Comparison of ENCODE assay signal across 16 cellular contexts in genomic region chr5:126363658-126364057, GRCh38. TPM values are rescaled to one million over a fixed set of nuclear protein-coding genes. Genes with fewer than 3 reads are reported as not detected.
A peak's percentile ranks its signal among the peaks of the same experiment; 100 is the strongest.
DNase-seq lines count a peak whose midpoint lies in the region; ATAC-seq and TF ChIP-seq lines count a peak whose summit lies in the region.
"Had no signal": no experiment of that assay in that cellular context is flagged by ENCODE, and none has a peak within 500 bp of the region (broad histone marks: within the 10 kb centered on the region; RNA-seq: fewer than 3 reads in every experiment).

No MANE protein-coding gene starts in this region.

- H3K36me3 Mint-ChIP-seq in activated T-cell treated with anti-CD3 and anti-CD28 coated beads, Interleukin-2, amount 50 U/mL, for 24 hours (ENCODE audit: low read depth): no peaks in the 10 kb centered on the region
- H3K36me3 Mint-ChIP-seq in naive thymus-derived CD8-positive, alpha-beta T cell: no peaks in the 10 kb centered on the region
- no peaks in the 10 kb centered on the region for H3K36me3 Mint-ChIP-seq in osteocyte (ENCODE audit: unreplicated experiment)
- H3K36me3 Mint-ChIP-seq: naive thymus-derived CD4-positive, alpha-beta T cell had no signal

- in situ Hi-C loops in mammary epithelial cell (cut with MboI; ENCODE audit: low sequenced_read_pairs in 2 of 2): loop anchor here in 1 of 2 donors (25.0 kb wide), 1 partner anchor 99 kb away; no protein-coding TSS in a partner anchor

- no peak overlapping the region for H3K4me2 ChIP-seq in mammary epithelial cell (ENCODE audit: insufficient read depth, low read depth, low read length)

- H3K4me1 ChIP-seq in mammary epithelial cell (ENCODE audit: insufficient read depth, low read length) (peaks cover 42% of the 10 kb centered on the region), liver (ENCODE audit: control insufficient read depth in 4 of 4, insufficient read depth in 4 of 4, low read length in 3 of 4) (peaks cover 1 to 38% (median 17%) of the 10 kb centered on the region in 4 donors)

- CTCF ChIA-PET in mammary epithelial cell (lab: Charles Lee; ENCODE audit: low non-redundant PET): no interaction called here

- H3K79me2 ChIP-seq in mammary epithelial cell (ENCODE audit: insufficient read depth, low read length): no peaks in the 10 kb centered on the region

- H3K9me3 ChIP-seq in mammary epithelial cell (replicated peaks; ENCODE audit: insufficient read depth, low read length) (no peaks in the 10 kb centered on the region), liver (ENCODE audit: control insufficient read depth in 4 of 4, low read length in 3 of 4) (no peaks in the 10 kb centered on the region)

- H3K36me3 ChIP-seq in mammary epithelial cell (ENCODE audit: insufficient read depth, low read length) (no peaks in the 10 kb centered on the region), liver (ENCODE audit: control insufficient read depth in 4 of 4, insufficient read depth in 3 of 4, low read depth in 1 of 4, low read length in 3 of 4) (no peaks in the 10 kb centered on the region)

- peaks cover 5% of the 10 kb centered on the region for H3K4me1 Mint-ChIP-seq in activated T-cell treated with anti-CD3 and anti-CD28 coated beads, Interleukin-2, amount 50 U/mL, for 24 hours (ENCODE audit: low read depth)
- peaks cover 0 to 6% (median 0%) of the 10 kb centered on the region in 4 donors for H3K4me1 Mint-ChIP-seq in naive thymus-derived CD8-positive, alpha-beta T cell
- peaks cover 25% of the 10 kb centered on the region for H3K4me1 Mint-ChIP-seq in osteocyte (ENCODE audit: unreplicated experiment)
- H3K4me1 Mint-ChIP-seq: naive thymus-derived CD4-positive, alpha-beta T cell had no signal

- H3K27ac ChIP-seq in mammary epithelial cell (ENCODE audit: insufficient read depth, low read depth, low read length) (no peak overlapping the region), liver (ENCODE audit: low read depth in 1 of 2, low read length in 2 of 2) (peak overlapping the region; percentile 17 to 79)

- H3K9me3 Mint-ChIP-seq in activated T-cell treated with anti-CD3 and anti-CD28 coated beads, Interleukin-2, amount 50 U/mL, for 24 hours: no peaks in the 10 kb centered on the region
- H3K9me3 Mint-ChIP-seq in naive thymus-derived CD8-positive, alpha-beta T cell: no peaks in the 10 kb centered on the region
- H3K9me3 Mint-ChIP-seq in osteocyte (ENCODE audit: unreplicated experiment): peaks cover 5% of the 10 kb centered on the region
- H3K9me3 Mint-ChIP-seq: naive thymus-derived CD4-positive, alpha-beta T cell had no signal

- H2AFZ ChIP-seq in mammary epithelial cell (ENCODE audit: low read depth, low read length): no peak overlapping the region

- no peaks in the 10 kb centered on the region for H4K20me1 ChIP-seq in mammary epithelial cell (ENCODE audit: insufficient read depth, low read length)

- H3K4me3 Mint-ChIP-seq in activated T-cell treated with anti-CD3 and anti-CD28 coated beads, Interleukin-2, amount 50 U/mL, for 24 hours: no peak overlapping the region
- no peak overlapping the region for H3K4me3 Mint-ChIP-seq in naive thymus-derived CD8-positive, alpha-beta T cell
- H3K4me3 Mint-ChIP-seq in osteocyte (ENCODE audit: unreplicated experiment): no peak overlapping the region
- H3K4me3 Mint-ChIP-seq: naive thymus-derived CD4-positive, alpha-beta T cell had no signal

- DNase-seq in MV-4-11 (lab: John Stamatoyannopoulos, UW) (peak; percentile 91), mammary epithelial cell (peak; percentile 76), NAMALWA (ENCODE audit: low spot score) (no peak), osteocyte (ENCODE audit: extremely low spot score, unreplicated experiment) (no peak)
- no peak for DNase-seq in activated T-cell treated with anti-CD3 and anti-CD28 coated beads, Interleukin-2, amount 50 U/mL, for 24 hours
- DNase-seq in naive thymus-derived CD8-positive, alpha-beta T cell: no peak
- DNase-seq: activated CD4-positive, alpha-beta T cell treated with anti-CD3 and anti-CD28 coated beads, Interleukin-2, amount 50 U/mL, for 48 hours; erythroblast; left ventricle myocardium superior; naive thymus-derived CD4-positive, alpha-beta T cell; NCI-H1436 treated with DMSO at 0.1 percent for 48 hours; OCI-M1 had no signal

- H3K27ac Mint-ChIP-seq in activated T-cell treated with anti-CD3 and anti-CD28 coated beads, Interleukin-2, amount 50 U/mL, for 24 hours: no peak overlapping the region
- no peak overlapping the region for H3K27ac Mint-ChIP-seq in naive thymus-derived CD8-positive, alpha-beta T cell
- H3K27ac Mint-ChIP-seq in osteocyte (ENCODE audit: unreplicated experiment): no peak overlapping the region
- H3K27ac Mint-ChIP-seq: naive thymus-derived CD4-positive, alpha-beta T cell had no signal

- H3K9ac ChIP-seq in mammary epithelial cell (ENCODE audit: insufficient read depth, low read length) (no peak overlapping the region), liver (ENCODE audit: low read depth in 1 of 2, low read length in 2 of 2) (peak overlapping the region in 1 of 2 donors; percentile 82)

- POLR2A ChIA-PET in naive thymus-derived CD8-positive, alpha-beta T cell (lab: Charles Lee): no interaction called here

- dilution Hi-C loops in mammary epithelial cell (cut with HindIII; ENCODE audit: low sequenced_read_pairs): no loop called here

- peak; percentile 37 to 47 for TF ChIP-seq RAD21 in liver (IDR thresholded peaks at IDR 0.05)

- no TSS peak for BruUV-seq in mammary epithelial cell (replicated peaks; lab: Mats Ljungman, UMichigan)

- H3K27me3 ChIP-seq in mammary epithelial cell (ENCODE audit: insufficient read depth, low read length) (no peaks in the 10 kb centered on the region), liver (ENCODE audit: control insufficient read depth in 4 of 4, insufficient read depth in 4 of 4, low read length in 3 of 4) (no peaks in the 10 kb centered on the region)

- H3K27me3 Mint-ChIP-seq in activated T-cell treated with anti-CD3 and anti-CD28 coated beads, Interleukin-2, amount 50 U/mL, for 24 hours: no peaks in the 10 kb centered on the region
- no peaks in the 10 kb centered on the region for H3K27me3 Mint-ChIP-seq in naive thymus-derived CD8-positive, alpha-beta T cell
- no peaks in the 10 kb centered on the region for H3K27me3 Mint-ChIP-seq in osteocyte (ENCODE audit: unreplicated experiment)

- peak; percentile 20 for ATAC-seq in GM19463 (IDR thresholded peaks at IDR 0.05; ENCODE audit: unreplicated experiment)
- no peak for ATAC-seq in naive thymus-derived CD8-positive, alpha-beta T cell
- ATAC-seq: K562; left ventricle myocardium superior; naive thymus-derived CD4-positive, alpha-beta T cell; SK-N-SH treated with all-trans-retinoic acid at 6 μM for 48 hours had no signal

- WGBS in mammary epithelial cell (ENCODE audit: low coverage, missing lambda C conversion rate): 31% methylated on average over 1 of the region's 1 CpG
- 13% methylated on average over 1 of the region's 1 CpG for WGBS in liver

- no peak for TF ChIP-seq CTCF in mammary epithelial cell (conservative IDR thresholded peaks at IDR 0.05 in 1 of 2, IDR thresholded peaks at IDR 0.05 in 1 of 2; ENCODE audit: extremely low read depth in 1 of 2, insufficient read depth in 1 of 2, low read depth in 1 of 2, low read length in 2 of 2)
- TF ChIP-seq CTCF in liver (IDR thresholded peaks at IDR 0.05; ENCODE audit: low read depth, low read length, missing input control): no peak
- TF ChIP-seq CTCF in osteocyte (IDR thresholded peaks at IDR 0.05): no peak

- intact Hi-C loops in mammary epithelial cell (cut with micrococcal nuclease): no loop called here

- no peak overlapping the region for H3K4me3 ChIP-seq in mammary epithelial cell (replicated peaks in 1 of 3; ENCODE audit: insufficient read depth in 1 of 3, low read depth in 2 of 3, low read length in 3 of 3)
- no peak overlapping the region for H3K4me3 ChIP-seq in liver (ENCODE audit: low read depth in 1 of 3, low read length in 3 of 3)
- H3K4me3 ChIP-seq: K562 had no signal

TF ChIP-seq in liver, 16 proteins besides CTCF, POLR2A, EP300 and RAD21 (continues in another document):
- peak; percentile 15 to 87 for TF ChIP-seq JUND (IDR thresholded peaks at IDR 0.05)
- TF ChIP-seq, protein P1, sequence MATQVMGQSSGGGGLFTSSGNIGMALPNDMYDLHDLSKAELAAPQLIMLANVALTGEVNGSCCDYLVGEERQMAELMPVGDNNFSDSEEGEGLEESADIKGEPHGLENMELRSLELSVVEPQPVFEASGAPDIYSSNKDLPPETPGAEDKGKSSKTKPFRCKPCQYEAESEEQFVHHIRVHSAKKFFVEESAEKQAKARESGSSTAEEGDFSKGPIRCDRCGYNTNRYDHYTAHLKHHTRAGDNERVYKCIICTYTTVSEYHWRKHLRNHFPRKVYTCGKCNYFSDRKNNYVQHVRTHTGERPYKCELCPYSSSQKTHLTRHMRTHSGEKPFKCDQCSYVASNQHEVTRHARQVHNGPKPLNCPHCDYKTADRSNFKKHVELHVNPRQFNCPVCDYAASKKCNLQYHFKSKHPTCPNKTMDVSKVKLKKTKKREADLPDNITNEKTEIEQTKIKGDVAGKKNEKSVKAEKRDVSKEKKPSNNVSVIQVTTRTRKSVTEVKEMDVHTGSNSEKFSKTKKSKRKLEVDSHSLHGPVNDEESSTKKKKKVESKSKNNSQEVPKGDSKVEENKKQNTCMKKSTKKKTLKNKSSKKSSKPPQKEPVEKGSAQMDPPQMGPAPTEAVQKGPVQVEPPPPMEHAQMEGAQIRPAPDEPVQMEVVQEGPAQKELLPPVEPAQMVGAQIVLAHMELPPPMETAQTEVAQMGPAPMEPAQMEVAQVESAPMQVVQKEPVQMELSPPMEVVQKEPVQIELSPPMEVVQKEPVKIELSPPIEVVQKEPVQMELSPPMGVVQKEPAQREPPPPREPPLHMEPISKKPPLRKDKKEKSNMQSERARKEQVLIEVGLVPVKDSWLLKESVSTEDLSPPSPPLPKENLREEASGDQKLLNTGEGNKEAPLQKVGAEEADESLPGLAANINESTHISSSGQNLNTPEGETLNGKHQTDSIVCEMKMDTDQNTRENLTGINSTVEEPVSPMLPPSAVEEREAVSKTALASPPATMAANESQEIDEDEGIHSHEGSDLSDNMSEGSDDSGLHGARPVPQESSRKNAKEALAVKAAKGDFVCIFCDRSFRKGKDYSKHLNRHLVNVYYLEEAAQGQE (IDR thresholded peaks at IDR 0.05): peak; percentile 56
- no peak for TF ChIP-seq EGR1 (IDR thresholded peaks at IDR 0.05; ENCODE audit: low read depth in 2 of 2)
- peak; percentile 63 for TF ChIP-seq YY1 (IDR thresholded peaks at IDR 0.05)

RNA-seq across cellular contexts. Expression of gene GRAMD2B, which starts 59.6 kb away (rescaled TPM):
- total RNA-seq in mammary epithelial cell (100 to 1,000 TPM in 1 of 2 donors, 10 to 100 TPM in 1; 56.2 to 113 TPM), liver (10 to 100 TPM; 10.8 to 24.1 TPM), osteocyte (78.2 and 93.7 TPM in 2 replicates)
- polyA plus RNA-seq in mammary epithelial cell (36.9 TPM), liver (10 to 100 TPM in 1 of 2 donors, 1 to 10 TPM in 1; 6.5 to 16.2 TPM)
- 14.3 TPM for polyA minus RNA-seq in mammary epithelial cell
- 1 to 10 TPM; 5.0 to 6.6 TPM for total RNA-seq in naive thymus-derived CD8-positive, alpha-beta T cell
- polyA plus RNA-seq in naive thymus-derived CD8-positive, alpha-beta T cell: 1 to 10 TPM; 5.3 to 7.1 (median 6.0) TPM

Comparison
In these comparisons a context has a peak if more than half of its experiments do, and no peak if none do; other contexts are left out.
1. DNase-seq: peak in MV-4-11 (single experiment) and mammary epithelial cell (single experiment); none in NAMALWA (single experiment), activated T-cell treated with anti-CD3 and anti-CD28 coated beads, Interleukin-2, amount 50 U/mL, for 24 hours (single experiment), naive thymus-derived CD8-positive, alpha-beta T cell (0 of 10) and osteocyte (single experiment).